Comparison of ENCODE assay signal across 1 cellular context in genomic region chr15:100373942-100374341, GRCh38.
A peak's percentile ranks its signal among the peaks of the same experiment; 100 is the strongest.
TF ChIP-seq lines count a peak whose summit lies in the region.

No MANE protein-coding gene starts in this region.

TF ChIP-seq in H1, 55 proteins besides CTCF, POLR2A, EP300 and RAD21:
- peak; percentile 76 for TF ChIP-seq EGR1 (IDR thresholded peaks at IDR 0.05; ENCODE audit: borderline replicate concordance, low read depth, low read length)
- TF ChIP-seq TAF7 (optimal IDR thresholded peaks at IDR 0.05; ENCODE audit: borderline replicate concordance, low read depth, low read length) = no peak
